Comparison of ENCODE assay signal across 14 cellular contexts in genomic region chr7:3082831-3083230, GRCh38. TPM values are rescaled to one million over a fixed set of nuclear protein-coding genes. Genes with fewer than 3 reads are reported as not detected.
"Had no signal": no experiment of that assay in that cellular context is flagged by ENCODE, and none has a peak within 500 bp of the region (broad histone marks: within the 10 kb centered on the region; RNA-seq: fewer than 3 reads in every experiment).

No MANE protein-coding gene starts in this region.

- H3K4me3 Mint-ChIP-seq: activated naive CD8-positive, alpha-beta T cell treated with anti-CD3 and anti-CD28 coated beads, Interleukin-2, amount 50 U/mL, for 24 hours; immature natural killer cell; naive B cell; stimulated activated memory B cell treated with anti-CD40 and anti-IgM and Interleukin-4, amounts not matched to agents 10 μg/mL and 1 μg/mL and 100 μg/mL, for 72 hours had no signal

- H3K9me3 Mint-ChIP-seq: activated naive CD8-positive, alpha-beta T cell treated with anti-CD3 and anti-CD28 coated beads, Interleukin-2, amount 50 U/mL, for 24 hours; immature natural killer cell; stimulated activated memory B cell treated with anti-CD40 and anti-IgM and Interleukin-4, amounts not matched to agents 10 μg/mL and 1 μg/mL and 100 μg/mL, for 72 hours had no signal

- ATAC-seq: activated naive CD8-positive, alpha-beta T cell treated with anti-CD3 and anti-CD28 coated beads, Interleukin-2, amount 50 U/mL, for 24 hours; esophagus mucosa; left colon; stimulated activated memory B cell treated with anti-CD40 and anti-IgM and Interleukin-4, amounts not matched to agents 10 μg/mL and 1 μg/mL and 100 μg/mL, for 72 hours had no signal

- H3K4me3 ChIP-seq: ascending aorta, lung, smooth muscle cell, tibial nerve had no signal

- DNase-seq: activated CD4-positive, alpha-beta T cell treated with anti-CD3 and anti-CD28 coated beads, Interleukin-2, amount 50 U/mL, for 48 hours; activated CD4-positive, CD25-positive, alpha-beta regulatory T cell treated with anti-CD3 and anti-CD28 coated beads, Interleukin-2, amount 50 U/mL, for 72 hours; activated naive CD8-positive, alpha-beta T cell treated with anti-CD3 and anti-CD28 coated beads, Interleukin-2, amount 50 U/mL, for 24 hours; glutamatergic neuron; immature natural killer cell; left colon; naive B cell had no signal

- H3K36me3 Mint-ChIP-seq: naive B cell; stimulated activated memory B cell treated with anti-CD40 and anti-IgM and Interleukin-4, amounts not matched to agents 10 μg/mL and 1 μg/mL and 100 μg/mL, for 72 hours had no signal

- H3K27ac Mint-ChIP-seq: activated naive CD8-positive, alpha-beta T cell treated with anti-CD3 and anti-CD28 coated beads, Interleukin-2, amount 50 U/mL, for 24 hours; naive B cell; stimulated activated memory B cell treated with anti-CD40 and anti-IgM and Interleukin-4, amounts not matched to agents 10 μg/mL and 1 μg/mL and 100 μg/mL, for 72 hours had no signal

- H3K27me3 ChIP-seq: ascending aorta, tibial nerve had no signal

- H3K4me1 Mint-ChIP-seq: activated naive CD8-positive, alpha-beta T cell treated with anti-CD3 and anti-CD28 coated beads, Interleukin-2, amount 50 U/mL, for 24 hours had no signal

- H3K4me2 ChIP-seq: smooth muscle cell had no signal

- H3K27ac ChIP-seq: ascending aorta, tibial nerve had no signal

- H3K9me3 ChIP-seq: ascending aorta had no signal

- H3K4me1 ChIP-seq: tibial nerve had no signal

- H3K36me3 ChIP-seq: ascending aorta, tibial nerve had no signal

- H3K27me3 Mint-ChIP-seq: activated naive CD8-positive, alpha-beta T cell treated with anti-CD3 and anti-CD28 coated beads, Interleukin-2, amount 50 U/mL, for 24 hours; naive B cell; stimulated activated memory B cell treated with anti-CD40 and anti-IgM and Interleukin-4, amounts not matched to agents 10 μg/mL and 1 μg/mL and 100 μg/mL, for 72 hours had no signal

RNA-seq across cellular contexts. Expression of gene CARD11, which starts 39.2 kb away (rescaled TPM):
- total RNA-seq: fibroblast of villous mesenchyme had no signal
